In genomic region chr6:28351087-28351486, GRCh38 we compare ENCODE assay signal across 8 cellular contexts. TPM values are rescaled to one million over a fixed set of nuclear protein-coding genes. Genes with fewer than 3 reads are reported as not detected.
A peak's percentile ranks its signal among the peaks of the same experiment; 100 is the strongest.
DNase-seq lines count a peak whose midpoint lies in the region; ATAC-seq, FAIRE-seq and TF ChIP-seq lines count a peak whose summit lies in the region.

No MANE protein-coding gene starts in this region.

- peaks cover 26% of the 10 kb centered on the region for H3K27me3 Mint-ChIP-seq in CD4-positive, CD25-positive, alpha-beta regulatory T cell
- H3K27me3 Mint-ChIP-seq in naive thymus-derived CD4-positive, alpha-beta T cell = peaks cover 11 to 21% (median 12%) of the 10 kb centered on the region in 5 donors

- ATAC-seq in CD4-positive, CD25-positive, alpha-beta regulatory T cell (ENCODE audit: low read depth in 2 of 2) = no peak
- no peak for ATAC-seq in naive thymus-derived CD4-positive, alpha-beta T cell
- ATAC-seq in HG02884 (IDR thresholded peaks at IDR 0.05; ENCODE audit: unreplicated experiment) (no peak), GM21390 (IDR thresholded peaks at IDR 0.05; ENCODE audit: unreplicated experiment) (no peak)

- H3K27ac Mint-ChIP-seq in CD4-positive, CD25-positive, alpha-beta regulatory T cell = peak overlapping the region in 2 of 3 donors; percentile 93 to 99
- H3K27ac Mint-ChIP-seq in naive thymus-derived CD4-positive, alpha-beta T cell = peak overlapping the region in 6 of 9 donors; percentile 11 to 96 (median 62)

- H3K9me3 Mint-ChIP-seq in CD4-positive, CD25-positive, alpha-beta regulatory T cell = peaks cover 0 to 1% (median 0%) of the 10 kb centered on the region in 7 donors
- H3K9me3 Mint-ChIP-seq in naive thymus-derived CD4-positive, alpha-beta T cell = no peaks in the 10 kb centered on the region

- no peaks in the 10 kb centered on the region for H3K36me3 ChIP-seq in CD4-positive, CD25-positive, alpha-beta regulatory T cell (ENCODE audit: control insufficient read depth, insufficient read depth, low read length)
- 0 out of 2 replicates have a peak, but pooled peaks cover 4% of the 10 kb centered on the region for H3K36me3 ChIP-seq in HUES48 (ENCODE audit: control insufficient read depth, insufficient read depth, low read length)
- no peaks in the 10 kb centered on the region for H3K36me3 ChIP-seq in breast epithelium
- no peaks in the 10 kb centered on the region for H3K36me3 ChIP-seq in naive thymus-derived CD4-positive, alpha-beta T cell (ENCODE audit: control insufficient read depth in 2 of 3, insufficient read depth in 3 of 3, low read length in 3 of 3)
- H3K36me3 ChIP-seq in WERI-Rb-1 = no peaks in the 10 kb centered on the region

- H3K9me3 ChIP-seq in CD4-positive, CD25-positive, alpha-beta regulatory T cell (ENCODE audit: control insufficient read depth in 2 of 2, low read length in 2 of 2) = no peaks in the 10 kb centered on the region
- H3K9me3 ChIP-seq in HUES48 (ENCODE audit: control insufficient read depth, insufficient read depth, low read length) (no peaks in the 10 kb centered on the region), breast epithelium (no peaks in the 10 kb centered on the region), WERI-Rb-1 (ENCODE audit: severe bottlenecking) (no peaks in the 10 kb centered on the region)
- H3K9me3 ChIP-seq in naive thymus-derived CD4-positive, alpha-beta T cell (ENCODE audit: control insufficient read depth in 2 of 3, low read length in 3 of 3) = no peaks in the 10 kb centered on the region

- H3K36me3 Mint-ChIP-seq in CD4-positive, CD25-positive, alpha-beta regulatory T cell = peaks cover 5% of the 10 kb centered on the region
- peaks cover 0 to 16% (median 0%) of the 10 kb centered on the region in 5 donors for H3K36me3 Mint-ChIP-seq in naive thymus-derived CD4-positive, alpha-beta T cell

- H3K27ac ChIP-seq in CD4-positive, CD25-positive, alpha-beta regulatory T cell (ENCODE audit: insufficient read depth, low read length, poor library complexity, severe bottlenecking) = no peak overlapping the region
- no peak overlapping the region for H3K27ac ChIP-seq in HUES48 (ENCODE audit: low read depth, low read length)
- H3K27ac ChIP-seq in breast epithelium = no peak overlapping the region
- H3K27ac ChIP-seq in naive thymus-derived CD4-positive, alpha-beta T cell (ENCODE audit: low read depth, low read length) = no peak overlapping the region
- H3K27ac ChIP-seq in WERI-Rb-1 = no peak overlapping the region

- H3K27me3 ChIP-seq in CD4-positive, CD25-positive, alpha-beta regulatory T cell (ENCODE audit: control insufficient read depth, insufficient read depth, low read length) = peaks cover 16% of the 10 kb centered on the region
- H3K27me3 ChIP-seq in HUES48 (ENCODE audit: control insufficient read depth, insufficient read depth, low read length) = no peaks in the 10 kb centered on the region
- H3K27me3 ChIP-seq in breast epithelium = no peaks in the 10 kb centered on the region
- H3K27me3 ChIP-seq in naive thymus-derived CD4-positive, alpha-beta T cell (ENCODE audit: control insufficient read depth in 2 of 2, insufficient read depth in 2 of 2, low read length in 2 of 2) = no peaks in the 10 kb centered on the region
- no peaks in the 10 kb centered on the region for H3K27me3 ChIP-seq in WERI-Rb-1 (ENCODE audit: insufficient read depth, low read depth, severe bottlenecking)

- peaks cover 20 to 61% (median 34%) of the 10 kb centered on the region in 4 donors for H3K4me1 Mint-ChIP-seq in CD4-positive, CD25-positive, alpha-beta regulatory T cell
- H3K4me1 Mint-ChIP-seq in naive thymus-derived CD4-positive, alpha-beta T cell = peaks cover 30 to 48% (median 43%) of the 10 kb centered on the region in 7 donors

- TF ChIP-seq POLR2A in breast epithelium (IDR thresholded peaks at IDR 0.05) = no peak

- peak overlapping the region; percentile 96 for H3K4me3 ChIP-seq in CD4-positive, CD25-positive, alpha-beta regulatory T cell (ENCODE audit: low read depth, low read length)
- peak overlapping the region; percentile 99 for H3K4me3 ChIP-seq in HUES48 (ENCODE audit: low read depth, low read length)
- H3K4me3 ChIP-seq in breast epithelium = peak overlapping the region in 2 of 3 donors; percentile 70 to 80
- peak overlapping the region; percentile 80 for H3K4me3 ChIP-seq in naive thymus-derived CD4-positive, alpha-beta T cell (ENCODE audit: low read length)
- no peak overlapping the region for H3K4me3 ChIP-seq in WERI-Rb-1 (ENCODE audit: low read depth, low read length)

- intact Hi-C loops in breast epithelium (cut with DNase I; ENCODE audit: low total_unique reads) = no loop called here
- intact Hi-C loops in naive thymus-derived CD4-positive, alpha-beta T cell (cut with micrococcal nuclease) = loop anchor here (1.0 to 10.0 kb wide), 3 partner anchors 138 to 1166 kb away; a partner anchor contains a TSS

- peak overlapping the region; percentile 97 to 100 (median 98) for H3K4me3 Mint-ChIP-seq in CD4-positive, CD25-positive, alpha-beta regulatory T cell
- H3K4me3 Mint-ChIP-seq in naive thymus-derived CD4-positive, alpha-beta T cell = peak overlapping the region; percentile 94 to 100 (median 98)

- FAIRE-seq in RCC 7860 (lab: Jason Lieb, UNC) = no peak

- H3K9ac ChIP-seq in HUES48 (ENCODE audit: low read depth, low read length) = no peak overlapping the region

- H3K4me1 ChIP-seq in CD4-positive, CD25-positive, alpha-beta regulatory T cell (ENCODE audit: control insufficient read depth, insufficient read depth, low read length, poor library complexity, severe bottlenecking) = peaks cover 25% of the 10 kb centered on the region
- H3K4me1 ChIP-seq in HUES48 (ENCODE audit: control insufficient read depth, insufficient read depth, low read length) (peaks cover 21% of the 10 kb centered on the region), breast epithelium (peaks cover 0 to 4% of the 10 kb centered on the region in 2 donors)
- peaks cover 0 to 11% of the 10 kb centered on the region in 2 donors for H3K4me1 ChIP-seq in naive thymus-derived CD4-positive, alpha-beta T cell (ENCODE audit: control insufficient read depth in 2 of 2, insufficient read depth in 2 of 2, low read length in 2 of 2)

- no peak for DNase-seq in CD4-positive, CD25-positive, alpha-beta regulatory T cell
- DNase-seq in breast epithelium (ENCODE audit: low spot score in 2 of 2) = no peak
- DNase-seq in naive thymus-derived CD4-positive, alpha-beta T cell = no peak
- no peak for DNase-seq in WERI-Rb-1
- DNase-seq in RCC 7860 (ENCODE audit: low spot score) = no peak

- TF ChIP-seq CTCF in breast epithelium (IDR thresholded peaks at IDR 0.05) (no peak), WERI-Rb-1 (IDR thresholded peaks at IDR 0.05; ENCODE audit: low read depth, low read length) (no peak)

- CTCF ChIA-PET in naive thymus-derived CD4-positive, alpha-beta T cell (lab: Charles Lee) = no interaction called here

- POLR2A ChIA-PET in naive thymus-derived CD4-positive, alpha-beta T cell (lab: Charles Lee) = interaction anchor here (0.7 to 2.2 kb wide), 3 partner anchors 84 to 228 kb away, joined by 3 to 13 read pairs (median 3); partner anchors contain the start of gene ZSCAN26

RNA-seq across cellular contexts. Expression of gene ZKSCAN3, which starts 1.3 kb away (rescaled TPM):
- 2.3 TPM for total RNA-seq in CD4-positive, CD25-positive, alpha-beta regulatory T cell
- polyA plus RNA-seq in CD4-positive, CD25-positive, alpha-beta regulatory T cell = 1 to 10 TPM; 1.5 to 3.6 (median 3.1) TPM
- 1 to 10 TPM; 3.4 to 6.4 (median 3.6) TPM for total RNA-seq in breast epithelium
- 10 to 100 TPM in 2 of 5 experiments, 1 to 10 TPM in 3; 3.3 to 13.2 (median 5.8) TPM for total RNA-seq in naive thymus-derived CD4-positive, alpha-beta T cell
- 1 to 10 TPM; 3.0 to 3.4 TPM for polyA plus RNA-seq in naive thymus-derived CD4-positive, alpha-beta T cell

RNA-seq across cellular contexts. Expression of gene ZSCAN31, which starts 15.1 kb away (rescaled TPM):
- total RNA-seq in CD4-positive, CD25-positive, alpha-beta regulatory T cell = 0.52 TPM
- polyA plus RNA-seq in CD4-positive, CD25-positive, alpha-beta regulatory T cell = under 1 TPM in 1 of 4 donors, not detected in 3; 0.34 TPM
- 10 to 100 TPM in 2 of 3 donors, 1 to 10 TPM in 1; 4.6 to 19.3 (median 17.4) TPM for total RNA-seq in breast epithelium
- 1 to 10 TPM in 4 of 5 experiments, under 1 TPM in 1; 0.93 to 2.4 (median 1.2) TPM for total RNA-seq in naive thymus-derived CD4-positive, alpha-beta T cell
- polyA plus RNA-seq in naive thymus-derived CD4-positive, alpha-beta T cell = 1 to 10 TPM in 1 of 2 donors, under 1 TPM in 1; 0.56 to 1.3 TPM

RNA-seq across cellular contexts. Expression of gene ZSCAN12, which starts 48.5 kb away (rescaled TPM):
- 2.7 TPM for total RNA-seq in CD4-positive, CD25-positive, alpha-beta regulatory T cell
- polyA plus RNA-seq in CD4-positive, CD25-positive, alpha-beta regulatory T cell = 1 to 10 TPM; 1.2 to 2.2 (median 1.7) TPM
- total RNA-seq in breast epithelium = 10 to 100 TPM in 1 of 3 donors, 1 to 10 TPM in 2; 4.2 to 11.6 (median 7.5) TPM
- 10 to 100 TPM in 1 of 5 experiments, 1 to 10 TPM in 4; 2.9 to 10.3 (median 7.4) TPM for total RNA-seq in naive thymus-derived CD4-positive, alpha-beta T cell
- 1 to 10 TPM; 3.2 to 3.8 TPM for polyA plus RNA-seq in naive thymus-derived CD4-positive, alpha-beta T cell
